Comparison of ENCODE assay signal across 12 cellular contexts in genomic region chr16:31301708-31302400, GRCh38. TPM values are rescaled to one million over a fixed set of nuclear protein-coding genes. Genes with fewer than 3 reads are reported as not detected.
DNase-seq lines count a peak whose midpoint lies in the region; ATAC-seq and TF ChIP-seq lines count a peak whose summit lies in the region.
"Had no signal": no experiment of that assay in that cellular context is flagged by ENCODE, and none has a peak within 500 bp of the region (broad histone marks: within the 10 kb centered on the region; RNA-seq: fewer than 3 reads in every experiment).

No MANE protein-coding gene starts in this region.

- CTCF ChIA-PET in WTC11 (lab: Charles Lee) = interaction anchor here (0.6 to 0.7 kb wide), 3 partner anchors 54 to 150 kb away, joined by 3 to 6 read pairs (median 3); partner anchors contain the start of gene PYDC1

- H3K27me3 ChIP-seq in lung (ENCODE audit: control insufficient read depth, insufficient read depth) (no peaks in the 10 kb centered on the region), esophagus muscularis mucosa (peaks cover 0 to 4% (median 0%) of the 10 kb centered on the region in 4 donors)
- H3K27me3 ChIP-seq: esophagus squamous epithelium had no signal

- H3K4me1 ChIP-seq in lung (ENCODE audit: control insufficient read depth in 2 of 2, insufficient read depth in 2 of 2, low read length in 2 of 2) (no peaks in the 10 kb centered on the region), esophagus muscularis mucosa (peaks cover 0 to 11% (median 7%) of the 10 kb centered on the region in 4 donors)
- H3K4me1 ChIP-seq: esophagus squamous epithelium, transverse colon had no signal

- peak; percentile 24; the same call in 1 of the 2 replicates for ATAC-seq in WTC11
- peak; percentile 53 for ATAC-seq in lung (ENCODE audit: insufficient read depth, low FRiP score)
- no peak for ATAC-seq in omental fat pad (ENCODE audit: low FRiP score)

- POLR2A ChIA-PET in WTC11 (lab: Charles Lee) = interaction anchor here (0.7 kb wide), 1 partner anchor 103 kb away, joined by 3 read pairs; no protein-coding TSS in a partner anchor

- no peak for TF ChIP-seq EP300 in esophagus muscularis mucosa (IDR thresholded peaks at IDR 0.05)

- H3K4me3 ChIP-seq in lung (no peak overlapping the region), esophagus muscularis mucosa (no peak overlapping the region)
- H3K4me3 ChIP-seq: esophagus squamous epithelium, transverse colon had no signal

- H3K36me3 ChIP-seq in lung (ENCODE audit: control insufficient read depth in 2 of 2, insufficient read depth in 2 of 2, low read length in 2 of 2) (no peaks in the 10 kb centered on the region), esophagus muscularis mucosa (no peaks in the 10 kb centered on the region)
- H3K36me3 ChIP-seq: esophagus squamous epithelium, transverse colon had no signal

- intact Hi-C loops in esophagus muscularis mucosa (cut with DNase I) = no loop called here

- H3K27ac ChIP-seq in lung (ENCODE audit: low read depth in 1 of 2, low read length in 1 of 2) (no peak overlapping the region), esophagus muscularis mucosa (replicated peaks in 1 of 4) (no peak overlapping the region)
- H3K27ac ChIP-seq: esophagus squamous epithelium, transverse colon had no signal

- no peaks in the 10 kb centered on the region for H3K4me1 Mint-ChIP-seq in WTC11

- H3K9me3 ChIP-seq in lung (ENCODE audit: control insufficient read depth in 2 of 2, insufficient read depth in 1 of 2, low read length in 1 of 2) (no peaks in the 10 kb centered on the region), esophagus muscularis mucosa (no peaks in the 10 kb centered on the region)
- H3K9me3 ChIP-seq: esophagus squamous epithelium had no signal

- DNase-seq in COLO829 (ENCODE audit: low spot score) = peak; percentile 27
- DNase-seq in HT1080 (ENCODE audit: low read depth) = peak; percentile 10
- DNase-seq in WTC11 (ENCODE audit: low spot score) = no peak
- DNase-seq in lung (ENCODE audit: low spot score) = no peak
- DNase-seq in omental fat pad (ENCODE audit: low spot score) = no peak
- no peak for DNase-seq in dedifferentiated amniotic fluid mesenchymal stem cell (ENCODE audit: extremely low spot score)
- no peak for DNase-seq in epidermal melanocyte (ENCODE audit: insufficient read length, low spot score)
- DNase-seq in esophagus muscularis mucosa (ENCODE audit: extremely low spot score) = no peak
- DNase-seq: esophagus squamous epithelium, NCI-H146, transverse colon had no signal

- 12 to 24% methylated on average over 3 of the region's 3 CpGs for WGBS in lung, 2 donors
- WGBS in esophagus muscularis mucosa = 24% methylated on average over 3 of the region's 3 CpGs

- H3K4me3 Mint-ChIP-seq in WTC11 = no peak overlapping the region

- H3K27ac Mint-ChIP-seq in WTC11 = no peak overlapping the region

- no peaks in the 10 kb centered on the region for H3K36me3 Mint-ChIP-seq in WTC11

- TF ChIP-seq POLR2A in esophagus muscularis mucosa (IDR thresholded peaks at IDR 0.05; ENCODE audit: low read depth) = no peak

- TF ChIP-seq CTCF in WTC11 (IDR thresholded peaks at IDR 0.05) (no peak), lung (IDR thresholded peaks at IDR 0.05; ENCODE audit: control extremely low read depth, extremely low read depth) (no peak), omental fat pad (IDR thresholded peaks at IDR 0.05) (no peak), esophagus muscularis mucosa (IDR thresholded peaks at IDR 0.05) (no peak)

- H3K9me3 Mint-ChIP-seq in WTC11 = no peaks in the 10 kb centered on the region

- peaks cover 7% of the 10 kb centered on the region; the same call in 1 of the 2 replicates for H3K27me3 Mint-ChIP-seq in WTC11 (ENCODE audit: low read depth)

TF ChIP-seq in WTC11, 78 proteins besides CTCF, POLR2A, EP300 and RAD21:
- TF ChIP-seq TEAD1 (CRISPR knock-in tag; IDR thresholded peaks at IDR 0.05) (no peak), GTF2I (CRISPR knock-in tag; conservative IDR thresholded peaks at IDR 0.05) (no peak), MLX (CRISPR knock-in tag; IDR thresholded peaks at IDR 0.05) (no peak), SP1 (CRISPR knock-in tag; conservative IDR thresholded peaks at IDR 0.05) (no peak), CREM (CRISPR knock-in tag; IDR thresholded peaks at IDR 0.05) (no peak)
- TF ChIP-seq, protein P1, sequence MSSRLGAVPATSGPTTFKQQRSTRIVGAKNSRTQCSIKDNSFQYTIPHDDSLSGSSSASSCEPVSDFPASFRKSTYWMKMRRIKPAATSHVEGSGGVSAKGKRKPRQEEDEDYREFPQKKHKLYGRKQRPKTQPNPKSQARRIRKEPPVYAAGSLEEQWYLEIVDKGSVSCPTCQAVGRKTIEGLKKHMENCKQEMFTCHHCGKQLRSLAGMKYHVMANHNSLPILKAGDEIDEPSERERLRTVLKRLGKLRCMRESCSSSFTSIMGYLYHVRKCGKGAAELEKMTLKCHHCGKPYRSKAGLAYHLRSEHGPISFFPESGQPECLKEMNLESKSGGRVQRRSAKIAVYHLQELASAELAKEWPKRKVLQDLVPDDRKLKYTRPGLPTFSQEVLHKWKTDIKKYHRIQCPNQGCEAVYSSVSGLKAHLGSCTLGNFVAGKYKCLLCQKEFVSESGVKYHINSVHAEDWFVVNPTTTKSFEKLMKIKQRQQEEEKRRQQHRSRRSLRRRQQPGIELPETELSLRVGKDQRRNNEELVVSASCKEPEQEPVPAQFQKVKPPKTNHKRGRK (CRISPR knock-in tag; IDR thresholded peaks at IDR 0.05; ENCODE audit: borderline replicate concordance) = peak; percentile 10; the same call in 1 of the 2 replicates

RNA-seq across cellular contexts. Expression of gene ITGAM, which starts 42.1 kb away (rescaled TPM):
- 0.02 and 0.03 TPM in 2 replicates for total RNA-seq in HT1080 (2014; rRNA removed; shearing (Covaris generic))
- not detected in 2 replicates for polyA plus RNA-seq in HT1080 (2015; cell fraction: cytosol; rRNA removed)
- 0.06 and 0.17 TPM in 2 replicates for polyA plus RNA-seq in HT1080 (2015; cell fraction: nucleus; rRNA removed)
- 0.82 to 1.1 TPM (median 0.94 TPM) in 3 replicates for total RNA-seq in WTC11 (2021)
- 10 to 100 TPM; 11.0 to 56.2 TPM for total RNA-seq in lung
- polyA plus RNA-seq in lung = 10 to 100 TPM in 1 of 2 donors, 1 to 10 TPM in 1; 9.2 to 84.0 TPM
- total RNA-seq in omental fat pad = 10 to 100 TPM; 23.9 to 58.4 (median 38.8) TPM
- total RNA-seq in esophagus muscularis mucosa = 10 to 100 TPM; 12.2 to 25.2 (median 14.9) TPM
- total RNA-seq: pulmonary artery endothelial cell had no signal

RNA-seq across cellular contexts. Expression of gene ITGAX, which starts 53.1 kb away (rescaled TPM):
- 2.1 and 2.7 TPM in 2 replicates for total RNA-seq in HT1080 (2014; rRNA removed; shearing (Covaris generic))
- 2.6 TPM in 2 replicates for polyA plus RNA-seq in HT1080 (2015; cell fraction: cytosol; rRNA removed)
- polyA plus RNA-seq in HT1080 (2015; cell fraction: nucleus; rRNA removed) = 5.0 and 7.3 TPM in 2 replicates
- total RNA-seq in WTC11 (2021) = 0.25 to 0.33 TPM (median 0.32 TPM) in 3 replicates
- total RNA-seq in lung = 100 to 1,000 TPM in 1 of 2 donors, 10 to 100 TPM in 1; 38.1 to 134 TPM
- 100 to 1,000 TPM in 1 of 2 donors, 10 to 100 TPM in 1; 93.1 to 148 TPM for polyA plus RNA-seq in lung
- 100 to 1,000 TPM in 1 of 4 donors, 10 to 100 TPM in 3; 11.7 to 161 (median 27.0) TPM for total RNA-seq in omental fat pad
- total RNA-seq in esophagus muscularis mucosa = 10 to 100 TPM in 1 of 4 donors, 1 to 10 TPM in 2, under 1 TPM in 1; 0.71 to 11.3 (median 3.4) TPM

Comparison
In these comparisons a context has a peak if more than half of its experiments do, and no peak if none do; other contexts are left out.
1. DNase-seq: peak in COLO829 (single experiment) and HT1080 (single experiment); none in WTC11 (single experiment), lung (single experiment), omental fat pad (single experiment), dedifferentiated amniotic fluid mesenchymal stem cell (single experiment), epidermal melanocyte (single experiment) and esophagus muscularis mucosa (single experiment).